Comparison of ENCODE assay signal across 1 cellular context in the genomic region with DNA sequence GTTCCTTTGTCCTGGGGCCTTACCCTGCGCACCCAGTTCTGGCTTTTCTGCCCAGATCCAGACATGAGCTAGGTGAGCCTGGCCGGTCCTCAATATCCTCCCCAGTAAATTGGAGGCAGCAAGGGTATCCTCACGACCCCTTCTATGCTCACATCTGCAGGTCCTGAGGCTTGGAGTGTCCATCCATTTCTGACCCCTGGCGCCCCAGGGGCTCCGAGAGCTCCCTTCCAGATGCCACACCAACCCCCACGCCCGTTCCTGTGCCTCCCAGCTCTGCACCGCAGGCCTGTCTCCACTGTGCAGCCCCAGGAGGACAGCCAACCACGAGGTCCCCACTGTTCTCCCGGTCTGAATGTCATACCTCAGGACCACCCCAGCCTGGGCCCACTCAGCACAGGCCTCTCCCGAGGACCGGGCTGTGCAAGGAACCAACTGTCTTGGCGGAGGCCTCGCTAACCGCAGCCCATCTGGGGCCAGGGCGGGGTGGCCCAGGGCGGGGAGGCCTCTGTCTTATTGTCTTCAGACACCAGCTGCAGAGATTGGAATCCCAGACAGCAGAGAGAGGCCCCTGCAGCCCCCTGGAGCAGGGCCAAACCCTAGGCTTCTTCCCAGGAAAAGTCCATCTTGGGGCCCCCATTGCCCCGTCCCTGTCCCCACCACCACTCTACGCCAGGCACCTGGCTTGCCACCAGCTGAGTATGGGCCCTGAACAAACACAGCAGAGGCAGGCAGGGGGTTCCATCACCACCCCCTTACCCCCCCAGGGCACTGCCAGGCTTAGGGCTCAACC.
A peak's percentile ranks its signal among the peaks of the same experiment; 100 is the strongest.
TF ChIP-seq lines count a peak whose summit lies in the region.

No MANE protein-coding gene starts in this region.

TF ChIP-seq in K562, 482 proteins besides CTCF, POLR2A, EP300 and RAD21 (continued from another document):
- TF ChIP-seq POLR2AphosphoS5 (IDR thresholded peaks at IDR 0.05; ENCODE audit: control insufficient read depth, insufficient read depth, low read depth, low read length), result no peak
- TF ChIP-seq GABPB2 (CRISPR knock-in tag; conservative IDR thresholded peaks at IDR 0.05), result no peak
- no peak for TF ChIP-seq BRCA1 (IDR thresholded peaks at IDR 0.05)
- TF ChIP-seq BRCA1 (CRISPR knock-in tag; IDR thresholded peaks at IDR 0.05), result no peak
- TF ChIP-seq ZBTB1 (CRISPR knock-in tag; IDR thresholded peaks at IDR 0.05; ENCODE audit: borderline replicate concordance, low read depth), result no peak
- no peak for TF ChIP-seq CREBBP (IDR thresholded peaks at IDR 0.05; ENCODE audit: low read depth, low read length)
- TF ChIP-seq, protein P1, sequence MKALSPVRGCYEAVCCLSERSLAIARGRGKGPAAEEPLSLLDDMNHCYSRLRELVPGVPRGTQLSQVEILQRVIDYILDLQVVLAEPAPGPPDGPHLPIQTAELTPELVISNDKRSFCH (CRISPR knock-in tag; IDR thresholded peaks at IDR 0.05), result no peak
- TF ChIP-seq, protein P1 (tag; IDR thresholded peaks at IDR 0.05), result no peak
- TF ChIP-seq ZNF77 (CRISPR knock-in tag; IDR thresholded peaks at IDR 0.05), result no peak
- 0 out of 2 replicates have a peak, but pooled peaks have one; percentile 8 for TF ChIP-seq CREM (IDR thresholded peaks at IDR 0.05; ENCODE audit: low read depth)
- TF ChIP-seq SRSF1 (IDR thresholded peaks at IDR 0.05; ENCODE audit: low read depth, low read length), result no peak
- peak; percentile 66; the same call in 1 of the 2 replicates for TF ChIP-seq RNF2 (IDR thresholded peaks at IDR 0.05)
- TF ChIP-seq ZNF445 (CRISPR knock-in tag; IDR thresholded peaks at IDR 0.05; ENCODE audit: low read depth), result no peak
- peak; percentile 55 for TF ChIP-seq TCF3 (CRISPR knock-in tag; IDR thresholded peaks at IDR 0.05)
- no peak for TF ChIP-seq HNRNPK (IDR thresholded peaks at IDR 0.05; ENCODE audit: low read depth, low read length, poor library complexity, severe bottlenecking)
- TF ChIP-seq ETV5 (CRISPR knock-in tag; IDR thresholded peaks at IDR 0.05; ENCODE audit: low read depth), result 0 out of 2 replicates have a peak, but pooled peaks have one; percentile 36
- no peak for TF ChIP-seq CREB1 (IDR thresholded peaks at IDR 0.05)
- no peak for TF ChIP-seq CREB1 (CRISPR knock-in tag; IDR thresholded peaks at IDR 0.05)
- TF ChIP-seq RCOR1 (IDR thresholded peaks at IDR 0.05; ENCODE audit: borderline replicate concordance in 1 of 2, low read depth in 2 of 2, low read length in 2 of 2), result peak; percentile 8 to 83; a peak in 2 of 4 replicates
- TF ChIP-seq ESRRA (IDR thresholded peaks at IDR 0.05; ENCODE audit: borderline replicate concordance, low read depth), result peak; percentile 13; the same call in 1 of the 2 replicates
- no peak; the same call in 1 of the 2 replicates for TF ChIP-seq ZFX (CRISPR knock-in tag; IDR thresholded peaks at IDR 0.05)
- no peak for TF ChIP-seq ZNF431 (CRISPR knock-in tag; IDR thresholded peaks at IDR 0.05)
- no peak for TF ChIP-seq ZNF584 (CRISPR knock-in tag; IDR thresholded peaks at IDR 0.05; ENCODE audit: low read depth)
- TF ChIP-seq PHB (CRISPR knock-in tag; IDR thresholded peaks at IDR 0.05), result no peak
- TF ChIP-seq, protein P2, sequence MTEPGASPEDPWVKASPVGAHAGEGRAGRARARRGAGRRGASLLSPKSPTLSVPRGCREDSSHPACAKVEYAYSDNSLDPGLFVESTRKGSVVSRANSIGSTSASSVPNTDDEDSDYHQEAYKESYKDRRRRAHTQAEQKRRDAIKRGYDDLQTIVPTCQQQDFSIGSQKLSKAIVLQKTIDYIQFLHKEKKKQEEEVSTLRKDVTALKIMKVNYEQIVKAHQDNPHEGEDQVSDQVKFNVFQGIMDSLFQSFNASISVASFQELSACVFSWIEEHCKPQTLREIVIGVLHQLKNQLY (CRISPR knock-in tag; conservative IDR thresholded peaks at IDR 0.05), result no peak
- no peak for TF ChIP-seq OTX1 (CRISPR knock-in tag; IDR thresholded peaks at IDR 0.05)
- TF ChIP-seq KDM1A (IDR thresholded peaks at IDR 0.05), result peak; percentile 67 to 72
- no peak for TF ChIP-seq DNMT1 (IDR thresholded peaks at IDR 0.05)
